ENCODE assay signal across 9 cellular contexts in the genomic region with DNA sequence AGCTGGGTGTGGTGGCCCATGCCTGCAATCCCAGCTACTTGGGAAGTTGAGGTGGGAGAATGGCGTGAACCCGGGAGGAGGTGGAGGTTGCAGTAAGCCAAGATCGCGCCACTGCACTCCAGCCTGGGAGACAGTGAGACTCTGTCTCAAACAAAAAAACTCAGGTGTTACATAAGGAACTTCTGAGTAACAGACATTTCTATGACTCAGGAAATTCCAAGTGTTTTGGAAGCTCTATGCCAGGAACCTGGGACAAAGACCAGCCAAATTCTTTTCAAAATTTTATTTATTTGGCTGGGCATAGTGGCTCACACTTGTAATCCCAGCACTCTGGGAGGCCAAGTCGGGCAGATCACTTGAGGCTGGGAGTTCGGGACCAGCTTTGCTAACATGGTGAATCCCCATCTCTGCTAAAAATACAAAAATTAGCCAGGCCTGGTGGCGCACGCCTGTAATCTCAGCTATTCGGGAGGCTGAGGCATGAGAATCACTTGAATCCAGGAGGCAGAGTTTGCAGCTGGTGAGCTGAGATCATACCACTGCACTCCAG. TPM values are rescaled to one million over a fixed set of nuclear protein-coding genes. Genes with fewer than 3 reads are reported as not detected.
A peak's percentile ranks its signal among the peaks of the same experiment; 100 is the strongest.
DNase-seq lines count a peak whose midpoint lies in the region; ATAC-seq and TF ChIP-seq lines count a peak whose summit lies in the region.
"Not testable (repeated sequence)": the region's sequence is repeated elsewhere in the genome, so short reads cannot be mapped to it uniquely, and the experiment has no call there.
"Had no signal": no experiment of that assay in that cellular context is flagged by ENCODE, and none has a peak within 500 bp of the region (broad histone marks: within the 10 kb centered on the region; RNA-seq: fewer than 3 reads in every experiment).

No MANE protein-coding gene starts in this region.

- H3K4me1 Mint-ChIP-seq in osteocyte (ENCODE audit: unreplicated experiment), result not testable (repeated sequence)

- TF ChIP-seq POLR2A in adrenal gland (IDR thresholded peaks at IDR 0.05), result peak in 1 of 2 donors; percentile 29
- TF ChIP-seq POLR2A in breast epithelium (IDR thresholded peaks at IDR 0.05); esophagus muscularis mucosa (IDR thresholded peaks at IDR 0.05; ENCODE audit: low read depth): not testable (repeated sequence)

- intact Hi-C loops in adrenal gland (cut with DNase I); breast epithelium (cut with DNase I; ENCODE audit: low total_unique reads); esophagus muscularis mucosa (cut with DNase I); left ventricle myocardium superior (cut with micrococcal nuclease): not testable (repeated sequence)

- DNase-seq in AG10803 (ENCODE audit: low read depth) (peak; percentile 50), MG63 (peak; percentile 66), adrenal gland (peak in 1 of 7 donors; percentile 18), left ventricle myocardium superior (peak; percentile 8)
- DNase-seq in breast epithelium (ENCODE audit: low spot score in 2 of 2); esophagus muscularis mucosa (ENCODE audit: extremely low spot score); osteocyte (ENCODE audit: extremely low spot score, unreplicated experiment): not testable (repeated sequence)

- peaks cover 17% of the 10 kb centered on the region for H3K36me3 ChIP-seq in MG63
- not testable (repeated sequence) for H3K36me3 ChIP-seq in adrenal gland (replicated peaks in 1 of 2); breast epithelium; esophagus muscularis mucosa

- H3K27me3 ChIP-seq in MG63, adrenal gland, breast epithelium, esophagus muscularis mucosa: not testable (repeated sequence)

- not testable (repeated sequence) for H3K36me3 Mint-ChIP-seq in osteocyte (ENCODE audit: unreplicated experiment)

- H3K4me3 Mint-ChIP-seq in osteocyte (ENCODE audit: unreplicated experiment), result not testable (repeated sequence)

- not testable (repeated sequence) for TF ChIP-seq EP300 in esophagus muscularis mucosa (IDR thresholded peaks at IDR 0.05)

- not testable (repeated sequence) for H3K4me3 ChIP-seq in AG10803 (ENCODE audit: low read length); MG63; adrenal gland; breast epithelium; esophagus muscularis mucosa

- not testable (repeated sequence) for TF ChIP-seq CTCF in AG10803 (conservative IDR thresholded peaks at IDR 0.05; ENCODE audit: low read length); adrenal gland (IDR thresholded peaks at IDR 0.05); breast epithelium (IDR thresholded peaks at IDR 0.05); esophagus muscularis mucosa (IDR thresholded peaks at IDR 0.05); osteocyte (IDR thresholded peaks at IDR 0.05)

- not testable (repeated sequence) for H3K4me1 ChIP-seq in adrenal gland (replicated peaks in 1 of 2); breast epithelium
- peaks cover 6 to 24% (median 22%) of the 10 kb centered on the region in 4 donors for H3K4me1 ChIP-seq in esophagus muscularis mucosa

- not testable (repeated sequence) for H3K27me3 Mint-ChIP-seq in osteocyte (ENCODE audit: unreplicated experiment)

- H3K27ac ChIP-seq in adrenal gland (peak overlapping the region in 4 of 5 donors; percentile 35 to 80 (median 48)), breast epithelium (peak overlapping the region; percentile 76 to 88), esophagus muscularis mucosa (replicated peaks in 1 of 4) (peak overlapping the region; percentile 65 to 82 (median 78))

- ATAC-seq in left ventricle myocardium superior, result not testable (repeated sequence)

- 61 to 82% (median 72%) methylated on average over 9 of the region's 9 CpGs for WGBS in adrenal gland, 4 donors
- 60% methylated on average over 8 of the region's 9 CpGs for WGBS in esophagus muscularis mucosa

- H3K27ac Mint-ChIP-seq in osteocyte (ENCODE audit: unreplicated experiment), result peak overlapping the region; percentile 7

- not testable (repeated sequence) for H3K9me3 Mint-ChIP-seq in osteocyte (ENCODE audit: unreplicated experiment)

- H3K9me3 ChIP-seq in MG63; adrenal gland (replicated peaks in 1 of 3); breast epithelium; esophagus muscularis mucosa: not testable (repeated sequence)

RNA-seq across cellular contexts. Expression of a gene that starts 5.2 kb away (rescaled TPM):
- 18.4 and 21.0 TPM in 2 replicates for total RNA-seq in MG63 (2014; rRNA removed; shearing (Covaris generic); ENCODE audit: low replicate concordance)
- 100 to 1,000 TPM in 1 of 8 donors, 10 to 100 TPM in 7; 30.8 to 108 (median 58.6) TPM for total RNA-seq in adrenal gland
- polyA plus RNA-seq in adrenal gland, result 100 to 1,000 TPM in 2 of 3 donors, 10 to 100 TPM in 1; 17.1 to 236 (median 119) TPM
- total RNA-seq in breast epithelium, result 10 to 100 TPM; 20.0 to 28.8 (median 23.6) TPM
- 10 to 100 TPM; 27.0 to 48.4 (median 34.7) TPM for total RNA-seq in esophagus muscularis mucosa
- total RNA-seq in left ventricle myocardium superior, result 46.1 TPM
- total RNA-seq in osteocyte, result 57.9 and 60.7 TPM in 2 replicates

RNA-seq across cellular contexts. Expression of a gene that starts 12.3 kb away (rescaled TPM):
- total RNA-seq in MG63 (2014; rRNA removed; shearing (Covaris generic); ENCODE audit: low replicate concordance), result 136 and 169 TPM in 2 replicates
- 100 to 1,000 TPM; 144 to 239 (median 208) TPM for total RNA-seq in adrenal gland
- 100 to 1,000 TPM; 173 to 323 (median 181) TPM for polyA plus RNA-seq in adrenal gland
- total RNA-seq in breast epithelium, result 100 to 1,000 TPM in 1 of 3 donors, 10 to 100 TPM in 2; 97.9 to 103 (median 98.4) TPM
- total RNA-seq in esophagus muscularis mucosa, result 100 to 1,000 TPM in 1 of 4 donors, 10 to 100 TPM in 3; 63.1 to 106 (median 82.8) TPM
- 254 TPM for total RNA-seq in left ventricle myocardium superior
- total RNA-seq in osteocyte, result 122 and 132 TPM in 2 replicates

RNA-seq across cellular contexts. Expression of a gene that starts 19.8 kb away (rescaled TPM):
- 0.10 TPM in 1 of 2 replicates, not detected in the other for total RNA-seq in MG63 (2014; rRNA removed; shearing (Covaris generic); ENCODE audit: low replicate concordance)
- 1 to 10 TPM in 2 of 8 donors, under 1 TPM in 5, not detected in 1; 0.17 to 1.2 (median 0.95) TPM for total RNA-seq in adrenal gland
- 1 to 10 TPM in 1 of 3 donors, under 1 TPM in 2; 0.05 to 1.1 (median 0.88) TPM for polyA plus RNA-seq in adrenal gland
- total RNA-seq in breast epithelium, result under 1 TPM; 0.15 to 0.48 (median 0.33) TPM
- under 1 TPM in 1 of 4 donors, not detected in 3; 0.86 TPM for total RNA-seq in esophagus muscularis mucosa
- total RNA-seq in left ventricle myocardium superior, result 0.45 TPM
- 0.42 and 0.64 TPM in 2 replicates for total RNA-seq in osteocyte
- total RNA-seq: RPMI7951 had no signal
- polyA plus RNA-seq: IgD-negative memory B cell had no signal

RNA-seq across cellular contexts. Expression of a gene that starts 35.6 kb away (rescaled TPM):
- 17.3 and 18.7 TPM in 2 replicates for total RNA-seq in MG63 (2014; rRNA removed; shearing (Covaris generic); ENCODE audit: low replicate concordance)
- total RNA-seq in adrenal gland (100 to 1,000 TPM in 2 of 8 donors, 10 to 100 TPM in 6; 66.3 to 118 (median 90.5) TPM), breast epithelium (10 to 100 TPM; 43.8 to 62.6 (median 58.1) TPM), esophagus muscularis mucosa (10 to 100 TPM; 43.4 to 73.9 (median 52.6) TPM), left ventricle myocardium superior (55.3 TPM), osteocyte (208 and 210 TPM in 2 replicates)
- 100 to 1,000 TPM in 2 of 3 donors, 10 to 100 TPM in 1; 44.3 to 342 (median 126) TPM for polyA plus RNA-seq in adrenal gland
